In genomic region chr6:149041953-149042352, GRCh38 we compare ENCODE assay signal across 8 cellular contexts.
"Had no signal": no experiment of that assay in that cellular context is flagged by ENCODE, and none has a peak within 500 bp of the region (broad histone marks: within the 10 kb centered on the region; RNA-seq: fewer than 3 reads in every experiment).

No MANE protein-coding gene starts in this region.

- H3K4me3 Mint-ChIP-seq: IgD-negative memory B cell had no signal

- H3K9me3 ChIP-seq: HAP-1 had no signal

- H3K27ac ChIP-seq: GM23248, HL-60 had no signal

- H3K27ac Mint-ChIP-seq: IgD-negative memory B cell had no signal

- ATAC-seq: HCT116 had no signal

- H2AFZ ChIP-seq: GM23248 had no signal

- FAIRE-seq: HepG2 had no signal

- H3K9me3 Mint-ChIP-seq: IgD-negative memory B cell had no signal

- H3K36me3 ChIP-seq: HAP-1 had no signal

- DNase-seq: GM23248, GOT3, H7 had no signal

- H3K27me3 Mint-ChIP-seq: IgD-negative memory B cell had no signal

- H3K9ac ChIP-seq: GM23248 had no signal

- H3K4me3 ChIP-seq: GM23248, HAP-1 had no signal
